Comparison of ENCODE assay signal across 1 cellular context in genomic region chr6:16690244-16691142, GRCh38.
TF ChIP-seq lines count a peak whose summit lies in the region.

No MANE protein-coding gene starts in this region.

TF ChIP-seq in GM12878, 131 proteins besides CTCF, POLR2A, EP300 and RAD21 (continued from another document):
- TF ChIP-seq BCL11A (IDR thresholded peaks at IDR 0.05; ENCODE audit: low read depth, low read length) (peak; percentile 86), ATF2 (IDR thresholded peaks at IDR 0.05; ENCODE audit: low read length) (peak; percentile 85), ATF7 (IDR thresholded peaks at IDR 0.05; ENCODE audit: low read depth) (peak; percentile 66), JUND (IDR thresholded peaks at IDR 0.05; ENCODE audit: low read depth, low read length) (peak; percentile 56; the same call in 1 of the 2 replicates), RELA (IDR thresholded peaks at IDR 0.05; ENCODE audit: borderline replicate concordance, partially characterized antibody) (peak; percentile 40), TBL1XR1 (IDR thresholded peaks at IDR 0.05; ENCODE audit: low read depth, low read length) (no peak), ETV6 (conservative IDR thresholded peaks at IDR 0.05 in 1 of 2, IDR thresholded peaks at IDR 0.05 in 1 of 2; ENCODE audit: borderline replicate concordance in 1 of 2, low read depth in 1 of 2) (peak in 1 of 2 experiments; percentile 40; a peak in 1 of 4 replicates), ZZZ3 (IDR thresholded peaks at IDR 0.05; ENCODE audit: control insufficient read depth, insufficient read length, low read depth) (no peak), MTA2 (IDR thresholded peaks at IDR 0.05; ENCODE audit: low read depth) (peak; percentile 81), ZBTB4 (CRISPR knock-in tag; IDR thresholded peaks at IDR 0.05) (no peak), PML (IDR thresholded peaks at IDR 0.05; ENCODE audit: low read length) (peak; percentile 69), IRF3 (IDR thresholded peaks at IDR 0.05) (no peak), NBN (IDR thresholded peaks at IDR 0.05) (peak; percentile 49; the same call in 1 of the 2 replicates), EED (IDR thresholded peaks at IDR 0.05; ENCODE audit: low read depth) (peak; percentile 86), CREM (IDR thresholded peaks at IDR 0.05; ENCODE audit: low read depth) (peak; percentile 83), ELK1 (IDR thresholded peaks at IDR 0.05; ENCODE audit: low read depth, low read length) (no peak), RFX5 (IDR thresholded peaks at IDR 0.05; ENCODE audit: low read depth, low read length) (no peak), TCF3 (IDR thresholded peaks at IDR 0.05; ENCODE audit: borderline replicate concordance, insufficient read depth, low read depth, low read length) (0 out of 2 replicates have a peak, but pooled peaks have one; percentile 50), SPI1 (IDR thresholded peaks at IDR 0.05; ENCODE audit: borderline replicate concordance, insufficient read depth, low read depth, low read length) (peak; percentile 76), MEF2A (IDR thresholded peaks at IDR 0.05; ENCODE audit: insufficient read depth, low read depth, low read length) (peak; percentile 48; the same call in 1 of the 2 replicates), PAX5 (IDR thresholded peaks at IDR 0.05; ENCODE audit: borderline replicate concordance, low read depth, low read length) (peak; percentile 97), POU2F2 (IDR thresholded peaks at IDR 0.05; ENCODE audit: borderline replicate concordance, low read depth, low read length) (peak; percentile 71; the same call in 1 of the 3 replicates), CEBPB (IDR thresholded peaks at IDR 0.05; ENCODE audit: borderline replicate concordance in 1 of 2, low read depth in 2 of 2, low read length in 2 of 2) (peak in 1 of 2 experiments; percentile 47; a peak in 1 of 4 replicates), STAT1 (conservative IDR thresholded peaks at IDR 0.05) (no peak), BHLHE40 (IDR thresholded peaks at IDR 0.05; ENCODE audit: borderline replicate concordance in 1 of 2, low read depth in 2 of 2, low read length in 1 of 2) (peak; percentile 57 to 75; a peak in 2 of 4 replicates), CREB1 (IDR thresholded peaks at IDR 0.05; ENCODE audit: low read depth) (peak; percentile 56; the same call in 1 of the 2 replicates), FOXK2 (IDR thresholded peaks at IDR 0.05) (no peak), ZBED1 (IDR thresholded peaks at IDR 0.05; ENCODE audit: borderline replicate concordance) (peak; percentile 78; the same call in 1 of the 2 replicates), TCF7 (IDR thresholded peaks at IDR 0.05; ENCODE audit: borderline replicate concordance) (no peak), DPF2 (IDR thresholded peaks at IDR 0.05) (peak; percentile 88), BMI1 (IDR thresholded peaks at IDR 0.05; ENCODE audit: borderline replicate concordance) (0 out of 2 replicates have a peak, but pooled peaks have one; percentile 19), EGR1 (IDR thresholded peaks at IDR 0.05; ENCODE audit: borderline replicate concordance in 1 of 2, low read depth in 2 of 2, low read length in 2 of 2) (peak in 1 of 2 experiments; percentile 86; a peak in 2 of 3 replicates), SUZ12 (IDR thresholded peaks at IDR 0.05; ENCODE audit: unreplicated experiment) (no peak), TCF12 (IDR thresholded peaks at IDR 0.05; ENCODE audit: low read depth, low read length) (0 out of 2 replicates have a peak, but pooled peaks have one; percentile 18), MAX (IDR thresholded peaks at IDR 0.05; ENCODE audit: low read depth, low read length) (no peak), RUNX3 (IDR thresholded peaks at IDR 0.05; ENCODE audit: low read length) (peak; percentile 93), ZNF217 (IDR thresholded peaks at IDR 0.05) (peak; percentile 85), BCL3 (IDR thresholded peaks at IDR 0.05; ENCODE audit: borderline replicate concordance, insufficient read depth, low read depth, low read length, poor library complexity, severe bottlenecking) (peak; percentile 33), IKZF2 (IDR thresholded peaks at IDR 0.05) (peak; percentile 54 to 79), SKIL (IDR thresholded peaks at IDR 0.05; ENCODE audit: low read depth, poor library complexity, severe bottlenecking) (peak; percentile 61)
